In genomic region chr13:36818483-36819063, GRCh38 we compare ENCODE assay signal across 2 cellular contexts.
TF ChIP-seq lines count a peak whose summit lies in the region.

No MANE protein-coding gene starts in this region.

TF ChIP-seq in H1, 55 proteins besides CTCF, POLR2A, EP300 and RAD21 (continued from another document):
- TF ChIP-seq HDAC2 (IDR thresholded peaks at IDR 0.05; ENCODE audit: borderline replicate concordance in 1 of 2, low read depth in 2 of 2, low read length in 2 of 2) (0 out of 4 replicates have a peak, but pooled peaks of 1 of the 2 experiments have one; percentile 44), CBX5 (IDR thresholded peaks at IDR 0.05; ENCODE audit: low read depth, low read length) (no peak), CHD2 (IDR thresholded peaks at IDR 0.05; ENCODE audit: low read length) (no peak), JUN (IDR thresholded peaks at IDR 0.05; ENCODE audit: low read depth, low read length) (no peak; the same call in 1 of the 2 replicates)
- TF ChIP-seq, protein P1, sequence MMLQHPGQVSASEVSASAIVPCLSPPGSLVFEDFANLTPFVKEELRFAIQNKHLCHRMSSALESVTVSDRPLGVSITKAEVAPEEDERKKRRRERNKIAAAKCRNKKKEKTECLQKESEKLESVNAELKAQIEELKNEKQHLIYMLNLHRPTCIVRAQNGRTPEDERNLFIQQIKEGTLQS (IDR thresholded peaks at IDR 0.05; ENCODE audit: insufficient read depth, low read depth, low read length) = no peak
TF ChIP-seq in H1: peak in this region for 2.

TF ChIP-seq in neural cell, 6 proteins besides CTCF, POLR2A, EP300 and RAD21 (continued from another document):
- TF ChIP-seq, protein P2, sequence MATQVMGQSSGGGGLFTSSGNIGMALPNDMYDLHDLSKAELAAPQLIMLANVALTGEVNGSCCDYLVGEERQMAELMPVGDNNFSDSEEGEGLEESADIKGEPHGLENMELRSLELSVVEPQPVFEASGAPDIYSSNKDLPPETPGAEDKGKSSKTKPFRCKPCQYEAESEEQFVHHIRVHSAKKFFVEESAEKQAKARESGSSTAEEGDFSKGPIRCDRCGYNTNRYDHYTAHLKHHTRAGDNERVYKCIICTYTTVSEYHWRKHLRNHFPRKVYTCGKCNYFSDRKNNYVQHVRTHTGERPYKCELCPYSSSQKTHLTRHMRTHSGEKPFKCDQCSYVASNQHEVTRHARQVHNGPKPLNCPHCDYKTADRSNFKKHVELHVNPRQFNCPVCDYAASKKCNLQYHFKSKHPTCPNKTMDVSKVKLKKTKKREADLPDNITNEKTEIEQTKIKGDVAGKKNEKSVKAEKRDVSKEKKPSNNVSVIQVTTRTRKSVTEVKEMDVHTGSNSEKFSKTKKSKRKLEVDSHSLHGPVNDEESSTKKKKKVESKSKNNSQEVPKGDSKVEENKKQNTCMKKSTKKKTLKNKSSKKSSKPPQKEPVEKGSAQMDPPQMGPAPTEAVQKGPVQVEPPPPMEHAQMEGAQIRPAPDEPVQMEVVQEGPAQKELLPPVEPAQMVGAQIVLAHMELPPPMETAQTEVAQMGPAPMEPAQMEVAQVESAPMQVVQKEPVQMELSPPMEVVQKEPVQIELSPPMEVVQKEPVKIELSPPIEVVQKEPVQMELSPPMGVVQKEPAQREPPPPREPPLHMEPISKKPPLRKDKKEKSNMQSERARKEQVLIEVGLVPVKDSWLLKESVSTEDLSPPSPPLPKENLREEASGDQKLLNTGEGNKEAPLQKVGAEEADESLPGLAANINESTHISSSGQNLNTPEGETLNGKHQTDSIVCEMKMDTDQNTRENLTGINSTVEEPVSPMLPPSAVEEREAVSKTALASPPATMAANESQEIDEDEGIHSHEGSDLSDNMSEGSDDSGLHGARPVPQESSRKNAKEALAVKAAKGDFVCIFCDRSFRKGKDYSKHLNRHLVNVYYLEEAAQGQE (IDR thresholded peaks at IDR 0.05; ENCODE audit: borderline replicate concordance) = no peak
- TF ChIP-seq MXI1 (conservative IDR thresholded peaks at IDR 0.05; ENCODE audit: poor library complexity, severe bottlenecking) = no peak
